In the genomic region with DNA sequence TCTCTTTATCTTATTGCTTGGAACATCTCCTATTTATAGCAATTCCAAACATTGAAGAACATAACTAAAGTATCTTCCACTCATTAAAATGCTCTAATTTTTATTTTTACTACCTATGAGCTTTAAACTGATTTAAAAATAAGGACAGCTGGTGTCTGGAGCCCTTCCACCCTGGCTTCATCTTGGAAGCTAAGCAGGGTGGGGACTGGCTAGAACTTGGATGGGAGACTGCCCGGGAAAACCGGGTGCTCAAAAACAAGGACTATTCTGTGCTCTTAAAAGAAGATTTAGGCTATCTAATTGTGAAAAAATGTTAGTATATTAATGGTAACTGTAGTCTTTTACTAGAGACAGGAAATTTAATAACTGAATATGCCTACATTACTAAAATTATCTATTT, we compare ENCODE assay signal across 1 cellular context.
TF ChIP-seq lines count a peak whose summit lies in the region.

No MANE protein-coding gene starts in this region.

TF ChIP-seq in HepG2, 621 proteins besides CTCF, POLR2A, EP300 and RAD21 (continued from another document):
- TF ChIP-seq, protein P1, sequence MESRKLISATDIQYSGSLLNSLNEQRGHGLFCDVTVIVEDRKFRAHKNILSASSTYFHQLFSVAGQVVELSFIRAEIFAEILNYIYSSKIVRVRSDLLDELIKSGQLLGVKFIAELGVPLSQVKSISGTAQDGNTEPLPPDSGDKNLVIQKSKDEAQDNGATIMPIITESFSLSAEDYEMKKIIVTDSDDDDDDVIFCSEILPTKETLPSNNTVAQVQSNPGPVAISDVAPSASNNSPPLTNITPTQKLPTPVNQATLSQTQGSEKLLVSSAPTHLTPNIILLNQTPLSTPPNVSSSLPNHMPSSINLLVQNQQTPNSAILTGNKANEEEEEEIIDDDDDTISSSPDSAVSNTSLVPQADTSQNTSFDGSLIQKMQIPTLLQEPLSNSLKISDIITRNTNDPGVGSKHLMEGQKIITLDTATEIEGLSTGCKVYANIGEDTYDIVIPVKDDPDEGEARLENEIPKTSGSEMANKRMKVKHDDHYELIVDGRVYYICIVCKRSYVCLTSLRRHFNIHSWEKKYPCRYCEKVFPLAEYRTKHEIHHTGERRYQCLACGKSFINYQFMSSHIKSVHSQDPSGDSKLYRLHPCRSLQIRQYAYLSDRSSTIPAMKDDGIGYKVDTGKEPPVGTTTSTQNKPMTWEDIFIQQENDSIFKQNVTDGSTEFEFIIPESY (CRISPR knock-in tag; IDR thresholded peaks at IDR 0.05): no peak
- TF ChIP-seq ELF1 (CRISPR knock-in tag; IDR thresholded peaks at IDR 0.05): no peak
- TF ChIP-seq RORA (CRISPR knock-in tag; IDR thresholded peaks at IDR 0.05): no peak
- TF ChIP-seq TEAD3 (CRISPR knock-in tag; optimal IDR thresholded peaks at IDR 0.05; ENCODE audit: borderline replicate concordance): no peak
- peak; percentile 57; the same call in 1 of the 2 replicates for TF ChIP-seq ZNF24 (IDR thresholded peaks at IDR 0.05)
- no peak for TF ChIP-seq U2AF1 (optimal IDR thresholded peaks at IDR 0.05; ENCODE audit: low read depth, low read length)
- no peak for TF ChIP-seq ZNF782 (CRISPR knock-in tag; IDR thresholded peaks at IDR 0.05; ENCODE audit: borderline replicate concordance)
- no peak for TF ChIP-seq AKAP8 (CRISPR knock-in tag; IDR thresholded peaks at IDR 0.05)
- no peak for TF ChIP-seq ZNF670 (CRISPR knock-in tag; IDR thresholded peaks at IDR 0.05; ENCODE audit: borderline replicate concordance)
TF ChIP-seq in HepG2: peak in this region for 2.
